Comparison of ENCODE assay signal across 12 cellular contexts in genomic region chr2:138475394-138475793, GRCh38. TPM values are rescaled to one million over a fixed set of nuclear protein-coding genes. Genes with fewer than 3 reads are reported as not detected.
DNase-seq lines count a peak whose midpoint lies in the region; ATAC-seq and TF ChIP-seq lines count a peak whose summit lies in the region.
"Had no signal": no experiment of that assay in that cellular context is flagged by ENCODE, and none has a peak within 500 bp of the region (broad histone marks: within the 10 kb centered on the region; RNA-seq: fewer than 3 reads in every experiment).

No MANE protein-coding gene starts in this region.

- no peaks in the 10 kb centered on the region for H3K27me3 ChIP-seq in A673 (replicated peaks; ENCODE audit: insufficient read depth, low read depth, low read length, poor library complexity)

- no peak overlapping the region for H3K4me3 ChIP-seq in epithelial cell of esophagus (ENCODE audit: low read length)
- H3K4me3 ChIP-seq in A673 (ENCODE audit: low read depth, low read length, poor library complexity, severe bottlenecking) = no peak overlapping the region

- no peak overlapping the region for H3K27ac ChIP-seq in A673 (ENCODE audit: low read depth, low read length, poor library complexity, severe bottlenecking)

- BruUV-seq in A673 (replicated peaks; lab: Mats Ljungman, UMichigan) = no TSS peak

- no peaks in the 10 kb centered on the region for H3K36me3 Mint-ChIP-seq in osteocyte (ENCODE audit: unreplicated experiment)
- no peaks in the 10 kb centered on the region for H3K36me3 Mint-ChIP-seq in T-cell

- no peaks in the 10 kb centered on the region for H3K4me1 ChIP-seq in A673 (ENCODE audit: insufficient read depth, low read length, poor library complexity, severe bottlenecking)

- intact Hi-C loops in A673 (cut with micrococcal nuclease; ENCODE audit: unreplicated experiment) = no loop called here

- H3K27ac Mint-ChIP-seq in osteocyte (ENCODE audit: unreplicated experiment) = no peak overlapping the region
- no peak overlapping the region for H3K27ac Mint-ChIP-seq in T-cell

- TF ChIP-seq CTCF in epithelial cell of esophagus (IDR thresholded peaks at IDR 0.05; ENCODE audit: insufficient read depth, low read depth, low read length, missing control alignments) (no peak), osteocyte (IDR thresholded peaks at IDR 0.05) (no peak), A673 (conservative IDR thresholded peaks at IDR 0.05; ENCODE audit: low read depth, low read length) (no peak)

- ATAC-seq in GM18511 (IDR thresholded peaks at IDR 0.05; ENCODE audit: unreplicated experiment) (peak; percentile 95), GM21528 (IDR thresholded peaks at IDR 0.05; ENCODE audit: low FRiP score, unreplicated experiment) (peak; percentile 89), HG03342 (IDR thresholded peaks at IDR 0.05; ENCODE audit: unreplicated experiment) (peak; percentile 93), T-cell (replicated peaks in 1 of 4) (no peak)

- DNase-seq in epithelial cell of esophagus (ENCODE audit: low read depth) = peak; percentile 26
- DNase-seq in osteocyte (ENCODE audit: extremely low spot score, unreplicated experiment) = no peak
- DNase-seq in A673 (ENCODE audit: low spot score) = no peak
- DNase-seq in T-cell = no peak
- no peak for DNase-seq in hypothalamus (lab: John Stamatoyannopoulos, UW)
- DNase-seq: activated CD4-positive, alpha-beta T cell treated with anti-CD3 and anti-CD28 coated beads for 48 hours; COR-L47; hippocampal formation; NCI-H524 treated with DMSO at 0.1 percent for 48 hours had no signal

- H3K4me1 Mint-ChIP-seq in osteocyte (ENCODE audit: unreplicated experiment) (no peaks in the 10 kb centered on the region), T-cell (no peaks in the 10 kb centered on the region)

- POLR2A ChIA-PET in A673 (lab: Charles Lee; ENCODE audit: low non-redundant PET) = no interaction called here
- POLR2A ChIA-PET in T-cell (lab: Charles Lee) = no interaction called here

- H3K4me3 Mint-ChIP-seq in osteocyte (ENCODE audit: unreplicated experiment) (no peak overlapping the region), T-cell (no peak overlapping the region)

- H3K9me3 Mint-ChIP-seq in osteocyte (ENCODE audit: unreplicated experiment) = no peaks in the 10 kb centered on the region
- H3K9me3 Mint-ChIP-seq in T-cell = no peaks in the 10 kb centered on the region

- H3K9me3 ChIP-seq in A673 (ENCODE audit: low read depth, low read length, poor library complexity, severe bottlenecking) = no peaks in the 10 kb centered on the region

- CTCF ChIA-PET in A673 (lab: Charles Lee) (no interaction called here), T-cell (lab: Charles Lee) (interaction anchor here in 1 of 2 donors (1.4 kb wide), 1 partner anchor 40 kb away, joined by 3 read pairs; no protein-coding TSS in a partner anchor)

- H3K27me3 Mint-ChIP-seq in osteocyte (ENCODE audit: unreplicated experiment) (no peaks in the 10 kb centered on the region), T-cell (peaks cover 0 to 3% of the 10 kb centered on the region in 2 donors)

- no peaks in the 10 kb centered on the region for H3K36me3 ChIP-seq in A673 (ENCODE audit: insufficient read depth, low read length, poor library complexity, severe bottlenecking)

RNA-seq across cellular contexts. Expression of gene SPOPL, which starts 26.2 kb away (rescaled TPM):
- total RNA-seq in osteocyte (13.3 and 14.6 TPM in 2 replicates), A673 (2021) (20.3 and 21.1 TPM in 2 replicates), T-cell (10 to 100 TPM; 10.4 to 22.0 (median 11.8) TPM)

Comparison
In these comparisons a context has a peak if more than half of its experiments do, and no peak if none do; other contexts are left out.
1. ATAC-seq: peak in GM18511 (single experiment), GM21528 (single experiment) and HG03342 (single experiment); none in T-cell (0 of 4).